ENCODE assay signal across 9 cellular contexts in the genomic region with DNA sequence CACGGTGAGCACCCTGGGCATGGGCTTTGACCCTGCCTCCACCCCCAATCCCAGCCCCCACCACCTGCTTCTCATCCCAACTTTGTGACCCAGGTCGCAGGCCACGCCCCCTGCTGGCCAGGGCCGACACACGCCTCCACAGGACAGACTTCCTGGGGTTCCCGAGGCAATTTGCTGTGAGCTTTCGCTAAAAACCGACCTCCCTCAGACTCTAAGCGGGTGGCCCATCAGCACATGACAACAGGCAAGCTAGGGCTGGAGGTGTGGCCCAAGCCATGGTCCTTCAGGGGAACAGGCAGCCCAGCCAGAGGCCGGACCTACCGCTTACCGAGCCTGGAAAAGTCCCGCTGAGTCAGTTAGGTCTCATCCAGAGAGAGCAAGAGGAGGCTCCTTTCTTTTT. TPM values are rescaled to one million over a fixed set of nuclear protein-coding genes. Genes with fewer than 3 reads are reported as not detected.
DNase-seq lines count a peak whose midpoint lies in the region; ATAC-seq, FAIRE-seq and TF ChIP-seq lines count a peak whose summit lies in the region.
"Had no signal": no experiment of that assay in that cellular context is flagged by ENCODE, and none has a peak within 500 bp of the region (broad histone marks: within the 10 kb centered on the region; RNA-seq: fewer than 3 reads in every experiment).

No MANE protein-coding gene starts in this region.

- no peaks in the 10 kb centered on the region for H3K9me2 ChIP-seq in Loucy (replicated peaks; ENCODE audit: low read depth, low read length)

- intact Hi-C loops in HepG2 (cut with micrococcal nuclease; ENCODE audit: unreplicated experiment) = loop anchor here (1.0 kb wide), 1 partner anchor 245 kb away; no protein-coding TSS in a partner anchor

- in situ Hi-C loops in HepG2 (cut with HindIII; ENCODE audit: extremely low pct_ligation_motif_present, low pct_unique_long_range_greater_than_20kb) = no loop called here

- H3K27me3 ChIP-seq in Loucy (ENCODE audit: insufficient read depth, low read length, poor library complexity, severe bottlenecking) (no peaks in the 10 kb centered on the region), HepG2 (ENCODE audit: control insufficient read depth in 1 of 2, insufficient read depth in 2 of 2, low read length in 2 of 2) (peaks cover 4 to 42% of the 10 kb centered on the region in 2 experiments; a peak in 3 of 5 replicates)

- H2AFZ ChIP-seq in Loucy (ENCODE audit: low read length) (no peak overlapping the region), HepG2 (ENCODE audit: low read length) (no peak overlapping the region)

- 23% methylated on average over 12 of the region's 13 CpGs for WGBS in HepG2 (ENCODE audit: low lambda C conversion rate)

- peak; percentile 40; the same call in 1 of the 2 replicates for TF ChIP-seq RAD21 in HepG2 (CRISPR knock-in tag; IDR thresholded peaks at IDR 0.05)

- no peak for TF ChIP-seq EP300 in HepG2 (IDR thresholded peaks at IDR 0.05; ENCODE audit: low read depth in 2 of 2, low read length in 2 of 2)
- no peak for TF ChIP-seq EP300 in HepG2 (CRISPR knock-in tag; IDR thresholded peaks at IDR 0.05; ENCODE audit: borderline replicate concordance)

- H3K4me1 ChIP-seq in Loucy (ENCODE audit: insufficient read depth, low read length, poor library complexity, severe bottlenecking) = no peaks in the 10 kb centered on the region
- no peaks in the 10 kb centered on the region for H3K4me1 ChIP-seq in HepG2 (ENCODE audit: insufficient read depth, low read length)

- no peak overlapping the region for H3K9ac ChIP-seq in Loucy (ENCODE audit: low read depth, low read length, poor library complexity, severe bottlenecking)
- H3K9ac ChIP-seq in HepG2 (ENCODE audit: insufficient read depth, low read depth, low read length) = no peak overlapping the region

- H3F3A ChIP-seq in Loucy (ENCODE audit: low read depth) = no peaks in the 10 kb centered on the region

- H3K36me3 ChIP-seq in Loucy (ENCODE audit: insufficient read depth, low read length) (no peaks in the 10 kb centered on the region), HepG2 (replicated peaks in 1 of 2; ENCODE audit: control insufficient read depth in 1 of 2, insufficient read depth in 2 of 2, low read length in 2 of 2) (no peaks in the 10 kb centered on the region)

- H3K9me3 ChIP-seq in Loucy (ENCODE audit: insufficient read depth, low read depth, low read length) (no peaks in the 10 kb centered on the region), HepG2 (ENCODE audit: low read length) (no peaks in the 10 kb centered on the region)

- H3K79me2 ChIP-seq in Loucy (ENCODE audit: insufficient read depth, low read length) = no peaks in the 10 kb centered on the region
- no peaks in the 10 kb centered on the region for H3K79me2 ChIP-seq in HepG2 (ENCODE audit: insufficient read depth, low read length)

- ATAC-seq in HepG2 (peak; percentile 83), GM19324 (IDR thresholded peaks at IDR 0.05; ENCODE audit: low FRiP score, unreplicated experiment) (no peak), HG03135 (IDR thresholded peaks at IDR 0.05; ENCODE audit: unreplicated experiment) (no peak), HG02759 (IDR thresholded peaks at IDR 0.05; ENCODE audit: unreplicated experiment) (no peak)

- CTCF ChIA-PET in HepG2 (lab: Yijun Ruan, JAX; ENCODE audit: low intra/inter-chr PET ratio, low total read pairs) = interaction anchor here (0.7 to 1.2 kb wide), 2 partner anchors 244 to 246 kb away, joined by 3 read pairs; no protein-coding TSS in a partner anchor

- H3K4me2 ChIP-seq in Loucy (ENCODE audit: low read depth, low read length, poor library complexity, severe bottlenecking) = no peak overlapping the region
- H3K4me2 ChIP-seq in HepG2 (ENCODE audit: low read depth, low read length) = no peak overlapping the region

- H3K4me3 ChIP-seq in GM12865 (ENCODE audit: low read depth, low read length) (no peak overlapping the region), Loucy (ENCODE audit: low read length, poor library complexity, severe bottlenecking) (no peak overlapping the region), HepG2 (replicated peaks in 1 of 3; ENCODE audit: insufficient read depth in 1 of 3, low read depth in 2 of 3, low read length in 3 of 3) (no peak overlapping the region)

- DNase-seq in GM12865 (ENCODE audit: low read depth) (peak; percentile 35), HepG2 (ENCODE audit: low spot score) (peak; percentile 26), OCI-M2 (lab: John Stamatoyannopoulos, UW; ENCODE audit: unreplicated experiment) (no peak)
- DNase-seq in activated T-cell treated with anti-CD3 and anti-CD28 coated beads, Interleukin-2, amount 50 U/mL, for 1 hour = peak; percentile 28

- no peak for TF ChIP-seq POLR2A in HepG2 (IDR thresholded peaks at IDR 0.05; ENCODE audit: insufficient read depth in 1 of 2, low read depth in 2 of 2, low read length in 2 of 2)

- no peak overlapping the region for H3K27ac ChIP-seq in HepG2 (ENCODE audit: extremely low read length, insufficient read depth, low read length)

- H4K20me1 ChIP-seq in Loucy (ENCODE audit: insufficient read depth, low read length, poor library complexity, severe bottlenecking) (no peaks in the 10 kb centered on the region), HepG2 (ENCODE audit: insufficient read depth, low read length) (no peaks in the 10 kb centered on the region)

- peak; percentile 70 for FAIRE-seq in HepG2 (lab: Jason Lieb, UNC)

- TF ChIP-seq CTCF in GM12865 (IDR thresholded peaks at IDR 0.05; ENCODE audit: insufficient read depth, low read depth, low read length, missing control alignments) (peak; percentile 77), Loucy (conservative IDR thresholded peaks at IDR 0.05; ENCODE audit: low read length) (peak; percentile 64), HepG2 (CRISPR knock-in tag; IDR thresholded peaks at IDR 0.05) (peak; percentile 80)

- no TSS peak for BruUV-seq in HepG2 (replicated peaks; lab: Mats Ljungman, UMichigan)

- POLR2A ChIA-PET in HepG2 (lab: Yijun Ruan, JAX) = no interaction called here

TF ChIP-seq in HepG2, 621 proteins besides CTCF, POLR2A, EP300 and RAD21 (continues in another document):
- TF ChIP-seq, protein P1, sequence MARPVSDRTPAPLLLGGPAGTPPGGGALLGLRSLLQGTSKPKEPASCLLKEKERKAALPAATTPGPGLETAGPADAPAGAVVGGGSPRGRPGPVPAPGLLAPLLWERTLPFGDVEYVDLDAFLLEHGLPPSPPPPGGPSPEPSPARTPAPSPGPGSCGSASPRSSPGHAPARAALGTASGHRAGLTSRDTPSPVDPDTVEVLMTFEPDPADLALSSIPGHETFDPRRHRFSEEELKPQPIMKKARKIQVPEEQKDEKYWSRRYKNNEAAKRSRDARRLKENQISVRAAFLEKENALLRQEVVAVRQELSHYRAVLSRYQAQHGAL (CRISPR knock-in tag; IDR thresholded peaks at IDR 0.05; ENCODE audit: not compliant biosample characterization) = no peak
- TF ChIP-seq CREM (IDR thresholded peaks at IDR 0.05) (no peak), CREM (CRISPR knock-in tag; IDR thresholded peaks at IDR 0.05) (no peak), ZNF292 (CRISPR knock-in tag; IDR thresholded peaks at IDR 0.05; ENCODE audit: borderline replicate concordance, low read depth) (no peak), GATAD2A (CRISPR knock-in tag; IDR thresholded peaks at IDR 0.05) (no peak), XRCC5 (optimal IDR thresholded peaks at IDR 0.05; ENCODE audit: low read length) (peak; percentile 66), ZNF230 (CRISPR knock-in tag; IDR thresholded peaks at IDR 0.05) (no peak), ZNF605 (CRISPR knock-in tag; IDR thresholded peaks at IDR 0.05) (0 out of 2 replicates have a peak, but pooled peaks have one; percentile 19)
- TF ChIP-seq, protein P2, sequence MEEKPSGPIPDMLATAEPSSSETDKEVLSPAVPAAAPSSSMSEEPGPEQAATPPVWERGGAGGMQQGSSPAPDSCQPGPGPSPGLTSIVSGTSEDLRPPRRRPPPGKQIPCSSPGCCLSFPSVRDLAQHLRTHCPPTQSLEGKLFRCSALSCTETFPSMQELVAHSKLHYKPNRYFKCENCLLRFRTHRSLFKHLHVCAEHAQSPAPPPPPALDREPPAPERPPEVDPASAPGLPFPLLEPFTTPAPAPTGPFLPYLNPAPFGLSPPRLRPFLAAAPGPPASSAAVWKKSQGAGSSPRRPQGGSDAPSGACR (CRISPR knock-in tag; IDR thresholded peaks at IDR 0.05) = no peak

RNA-seq across cellular contexts. Expression of a gene that starts 31.9 kb away (rescaled TPM):
- not detected in 2 replicates for total RNA-seq in HepG2 (2016; rRNA removed; fragmentation: Illumina TruSeq; extraction: Trizol)
- total RNA-seq in HepG2 (2016; cell fraction: cytosol; rRNA removed; fragmentation: Illumina TruSeq; extraction: Trizol; ENCODE audit: low read depth) = not detected in 2 replicates
- not detected in 2 replicates for total RNA-seq in HepG2 (2016; cell fraction: insoluble cytoplasmic fraction; rRNA removed; fragmentation: Illumina TruSeq; extraction: Trizol)
- not detected in 2 replicates for total RNA-seq in HepG2 (2016; cell fraction: membrane; rRNA removed; fragmentation: Illumina TruSeq; extraction: Trizol)
- total RNA-seq in HepG2 (2016; cell fraction: nucleus; rRNA removed; fragmentation: Illumina TruSeq; extraction: Trizol) = not detected in 2 replicates
- polyA plus RNA-seq in HepG2 (2011; rRNA removed) = not detected in 2 replicates
- not detected in 2 replicates for polyA plus RNA-seq in HepG2 (2011; cell fraction: cytosol; rRNA removed)
- not detected in 2 replicates for polyA plus RNA-seq in HepG2 (2011; cell fraction: nucleus; rRNA removed)
- polyA plus RNA-seq in HepG2 (2012) = not detected in 2 replicates
- polyA plus RNA-seq in HepG2 (2016; cell fraction: cytosol; fragmentation: Illumina TruSeq; extraction: Trizol; ENCODE audit: low read depth) = not detected in 2 replicates
- not detected in 2 replicates for polyA plus RNA-seq in HepG2 (2016; cell fraction: insoluble cytoplasmic fraction; fragmentation: Illumina TruSeq; extraction: Trizol; ENCODE audit: low read depth)
- not detected in 2 replicates for polyA plus RNA-seq in HepG2 (2016; cell fraction: membrane; fragmentation: Illumina TruSeq; extraction: Trizol; ENCODE audit: low read depth)
- not detected in 2 replicates for polyA plus RNA-seq in HepG2 (2016; cell fraction: nucleus; fragmentation: Illumina TruSeq; extraction: Trizol; ENCODE audit: insufficient read depth, low read depth)
- not detected in 2 replicates for polyA minus RNA-seq in HepG2 (2011; rRNA and poly(A)+ RNA removed; ENCODE audit: low replicate concordance)
- not detected in 2 replicates for polyA minus RNA-seq in HepG2 (2011; cell fraction: cytosol; rRNA and poly(A)+ RNA removed)
- polyA minus RNA-seq in HepG2 (2011; cell fraction: nucleus; rRNA and poly(A)+ RNA removed) = not detected in 2 replicates
- total RNA-seq: natural killer cell treated with Interleukin-12 subunit alpha and Interleukin-12 subunit beta and Interleukin-15 and Interleukin-18, amount 100 ng/mL, for 72 hours had no signal
